In genomic region chr16:30458561-30459394, GRCh38 we compare ENCODE assay signal across 8 cellular contexts. TPM values are rescaled to one million over a fixed set of nuclear protein-coding genes. Genes with fewer than 3 reads are reported as not detected.
DNase-seq lines count a peak whose midpoint lies in the region; ATAC-seq and TF ChIP-seq lines count a peak whose summit lies in the region.

No MANE protein-coding gene starts in this region.

- intact Hi-C loops in Calu3 (cut with micrococcal nuclease; ENCODE audit: unreplicated experiment) = no loop called here

- DNase-seq in SKM-1 treated with dmso at 0.1 percent for 144 hours (lab: John Stamatoyannopoulos, UW; ENCODE audit: unreplicated experiment) (peak; percentile 98), Calu3 (no peak), NCI-H187 (lab: John Stamatoyannopoulos, UW) (no peak), NCI-H226 (no peak)
- DNase-seq in activated naive CD4-positive, alpha-beta T cell (lab: John Stamatoyannopoulos, UW) = peak; percentile 37 to 53 (median 50)
- DNase-seq in stimulated activated CD4-positive, alpha-beta T cell treated with anti-CD3 and anti-CD28 coated beads, Interleukin-15, amount 100 ng/mL, for 1 hour (ENCODE audit: low read depth in 1 of 2, low spot score in 1 of 2) = peak; percentile 46 to 70

- CTCF ChIA-PET in Calu3 (lab: Charles Lee) = interaction anchor here (1.4 kb wide), 1 partner anchor 18 kb away, joined by 8 read pairs; no protein-coding TSS in a partner anchor

- no peak overlapping the region for H3K27ac Mint-ChIP-seq in Calu3 (ENCODE audit: unreplicated experiment)

- H3K27me3 Mint-ChIP-seq in Calu3 (ENCODE audit: unreplicated experiment) = peaks cover 13% of the 10 kb centered on the region

- ATAC-seq in GM18519 (IDR thresholded peaks at IDR 0.05; ENCODE audit: low FRiP score, unreplicated experiment) = peak; percentile 56
- peak; percentile 71 for ATAC-seq in HG02938 (IDR thresholded peaks at IDR 0.05; ENCODE audit: unreplicated experiment)

- no peak for TF ChIP-seq CTCF in Calu3 (IDR thresholded peaks at IDR 0.05; ENCODE audit: unreplicated experiment)

- H3K36me3 Mint-ChIP-seq in Calu3 (ENCODE audit: insufficient read depth, unreplicated experiment) = no peaks in the 10 kb centered on the region

- H3K4me1 Mint-ChIP-seq in Calu3 (ENCODE audit: low read depth, unreplicated experiment) = peaks cover 9% of the 10 kb centered on the region

- H3K9me3 Mint-ChIP-seq in Calu3 (ENCODE audit: low read depth, unreplicated experiment) = no peaks in the 10 kb centered on the region

- BruUV-seq in Calu3 (replicated peaks; lab: Mats Ljungman, UMichigan) = no TSS peak

- H3K4me3 Mint-ChIP-seq in Calu3 (ENCODE audit: low read depth, unreplicated experiment) = no peak overlapping the region

RNA-seq across cellular contexts. Expression of gene SEPHS2, which starts 13.1 kb away (rescaled TPM):
- total RNA-seq in Calu3 (2022) = 85.0 and 109 TPM in 2 replicates

RNA-seq across cellular contexts. Expression of gene ITGAL, which starts 13.8 kb away (rescaled TPM):
- total RNA-seq in Calu3 (2022) = not detected in 2 replicates

RNA-seq across cellular contexts. Expression of gene DCTPP1, which starts 28.9 kb away (rescaled TPM):
- 120 and 124 TPM in 2 replicates for total RNA-seq in Calu3 (2022)

RNA-seq across cellular contexts. Expression of gene ZNF771, which starts 51.4 kb away (rescaled TPM):
- total RNA-seq in Calu3 (2022) = 11.3 and 12.2 TPM in 2 replicates

Comparison
In these comparisons a context has a peak if more than half of its experiments do, and no peak if none do; other contexts are left out.
1. DNase-seq: peak in SKM-1 treated with dmso at 0.1 percent for 144 hours (single experiment), activated naive CD4-positive, alpha-beta T cell (4 of 4) and stimulated activated CD4-positive, alpha-beta T cell treated with anti-CD3 and anti-CD28 coated beads, Interleukin-15, amount 100 ng/mL, for 1 hour (2 of 2); none in Calu3 (single experiment), NCI-H187 (0 of 2) and NCI-H226 (single experiment).